12 cellular contexts compared by ENCODE assay signal in the genomic region with DNA sequence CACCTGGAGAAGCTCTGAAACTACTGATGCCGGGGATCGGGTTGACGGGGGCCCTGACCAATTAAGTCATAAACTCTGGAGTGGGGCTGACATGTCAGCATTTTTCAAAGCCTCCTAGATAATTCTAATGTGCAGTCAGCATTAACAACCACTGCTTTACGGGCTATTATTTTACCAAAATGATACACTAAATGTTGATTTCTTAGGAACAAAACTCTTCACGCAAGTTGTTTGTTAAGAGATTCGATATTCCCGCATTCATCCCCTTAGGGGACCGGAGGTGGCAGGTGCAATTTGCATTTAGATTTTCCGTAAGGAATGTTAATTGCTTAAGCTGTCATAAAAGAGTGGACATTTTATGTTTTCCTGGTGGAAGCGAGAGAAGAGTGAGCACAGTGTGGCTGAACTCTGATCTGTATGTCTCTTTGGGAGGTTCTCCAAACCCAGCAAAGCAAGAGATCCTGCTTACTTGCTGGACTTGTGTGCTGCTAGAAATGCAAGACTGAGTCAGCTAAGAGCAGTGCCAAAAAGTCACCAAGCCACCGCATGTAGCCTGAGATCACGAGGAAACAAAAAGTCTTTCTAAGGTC.
DNase-seq lines count a peak whose midpoint lies in the region; ATAC-seq and TF ChIP-seq lines count a peak whose summit lies in the region.
"Had no signal": no experiment of that assay in that cellular context is flagged by ENCODE, and none has a peak within 500 bp of the region (broad histone marks: within the 10 kb centered on the region; RNA-seq: fewer than 3 reads in every experiment).

No MANE protein-coding gene starts in this region.

- no peak for TF ChIP-seq POLR2A in ovary (IDR thresholded peaks at IDR 0.05)

- H3K9me3 ChIP-seq in MG63 (no peaks in the 10 kb centered on the region), adipocyte (ENCODE audit: control insufficient read depth, low read length) (no peaks in the 10 kb centered on the region), ovary (no peaks in the 10 kb centered on the region)
- H3K9me3 ChIP-seq: vagina had no signal

- H3K56ac ChIP-seq in mesendoderm (ENCODE audit: low read length) = no peak overlapping the region

- intact Hi-C loops in ovary (cut with DNase I) = no loop called here
- intact Hi-C loops in activated CD4-positive, alpha-beta memory T cell treated with anti-CD3 and anti-CD28 coated beads for 36 hours (cut with micrococcal nuclease) = loop anchor here (2.0 kb wide), 1 partner anchor 213 kb away; no protein-coding TSS in a partner anchor

- no peak for TF ChIP-seq CTCF in ovary (IDR thresholded peaks at IDR 0.05)

- no peak overlapping the region for H3K27ac Mint-ChIP-seq in activated CD4-positive, alpha-beta memory T cell treated with anti-CD3 and anti-CD28 coated beads for 36 hours
- H3K27ac Mint-ChIP-seq: T-helper 1 cell treated with Interleukin-12 subunit alpha and Interleukin-12 subunit beta and Interleukin-4 antibody, amounts not matched to agents 30 μg/mL and 1 μg/mL, for 36 hours had no signal

- no peak overlapping the region for H4K5ac ChIP-seq in mesendoderm (ENCODE audit: low read length)

- no peaks in the 10 kb centered on the region for H3K27me3 ChIP-seq in MG63
- no peaks in the 10 kb centered on the region for H3K27me3 ChIP-seq in adipocyte (replicated peaks; ENCODE audit: control insufficient read depth, insufficient read depth, low read length)
- no peaks in the 10 kb centered on the region for H3K27me3 ChIP-seq in mesendoderm (ENCODE audit: insufficient read depth, low read length, poor library complexity)
- H3K27me3 ChIP-seq in ovary = no peaks in the 10 kb centered on the region
- H3K27me3 ChIP-seq: vagina had no signal

- no peak overlapping the region for H2BK5ac ChIP-seq in mesendoderm (ENCODE audit: low read length)

- no peak overlapping the region for H3K4me2 ChIP-seq in mesendoderm (ENCODE audit: low read length)

- peak overlapping the region; percentile 48 for H3K9ac ChIP-seq in adipocyte (ENCODE audit: low read length)
- no peak overlapping the region for H3K9ac ChIP-seq in mesendoderm (ENCODE audit: low read length)

- no CpG with 5 or more reads among the region's 12 CpGs for WGBS in mesendoderm (ENCODE audit: extremely low coverage, insufficient coverage, low lambda C conversion rate)
- 70 to 71% (median 71%) methylated on average over 12 of the region's 12 CpGs for WGBS in ovary, 3 donors

- CTCF ChIA-PET in activated CD4-positive, alpha-beta memory T cell treated with anti-CD3 and anti-CD28 coated beads for 36 hours (lab: Charles Lee) = interaction anchor here (0.9 kb wide), 1 partner anchor 101 kb away, joined by 3 read pairs; no protein-coding TSS in a partner anchor

- H2BK15ac ChIP-seq in mesendoderm (replicated peaks; ENCODE audit: low read depth) = no peak overlapping the region

- H3K79me2 ChIP-seq in mesendoderm (ENCODE audit: control insufficient read depth, insufficient read depth, low read length) = no peaks in the 10 kb centered on the region

- H3K4ac ChIP-seq in mesendoderm (ENCODE audit: low read depth, low read length) = no peak overlapping the region

- TF ChIP-seq EP300 in ovary (IDR thresholded peaks at IDR 0.05) = no peak

- H2AK5ac ChIP-seq in mesendoderm (ENCODE audit: low read length) = no peak overlapping the region

- no peak overlapping the region for H3K18ac ChIP-seq in mesendoderm (ENCODE audit: low read length)

- DNase-seq in AG08396 (ENCODE audit: low spot score) = peak; percentile 46
- DNase-seq in MG63 = peak; percentile 79
- DNase-seq in adipocyte (ENCODE audit: low read depth) = no peak
- no peak for DNase-seq in left lobe of liver (ENCODE audit: low spot score)
- no peak for DNase-seq in NCI-H446 (lab: John Stamatoyannopoulos, UW)
- DNase-seq in mesendoderm = no peak
- no peak for DNase-seq in ovary
- no peak for DNase-seq in activated CD4-positive, alpha-beta memory T cell treated with anti-CD3 and anti-CD28 coated beads for 36 hours

- no peak overlapping the region for H2BK120ac ChIP-seq in mesendoderm (ENCODE audit: low read depth, low read length)

- no peak overlapping the region for H3K4me3 Mint-ChIP-seq in activated CD4-positive, alpha-beta memory T cell treated with anti-CD3 and anti-CD28 coated beads for 36 hours
- H3K4me3 Mint-ChIP-seq: CD14-positive monocyte; IgD-negative memory B cell; T-helper 1 cell treated with Interleukin-12 subunit alpha and Interleukin-12 subunit beta and Interleukin-4 antibody, amounts not matched to agents 30 μg/mL and 1 μg/mL, for 36 hours had no signal

- H3K4me3 ChIP-seq in MG63 = no peak overlapping the region
- H3K4me3 ChIP-seq in adipocyte (ENCODE audit: low read length) = peak overlapping the region; percentile 47
- no peak overlapping the region for H3K4me3 ChIP-seq in mesendoderm (ENCODE audit: low read length)
- no peak overlapping the region for H3K4me3 ChIP-seq in ovary
- H3K4me3 ChIP-seq: vagina had no signal

- H3K23ac ChIP-seq in mesendoderm (ENCODE audit: low read length) = no peak overlapping the region

- ATAC-seq in left lobe of liver = peak; percentile 57

- H3K9me3 Mint-ChIP-seq in activated CD4-positive, alpha-beta memory T cell treated with anti-CD3 and anti-CD28 coated beads for 36 hours = no peaks in the 10 kb centered on the region
- H3K9me3 Mint-ChIP-seq: T-helper 1 cell treated with Interleukin-12 subunit alpha and Interleukin-12 subunit beta and Interleukin-4 antibody, amounts not matched to agents 30 μg/mL and 1 μg/mL, for 36 hours had no signal

- H3K27ac ChIP-seq in mesendoderm (ENCODE audit: low read depth, low read length) (no peak overlapping the region), ovary (no peak overlapping the region)
- H3K27ac ChIP-seq: vagina had no signal

- no peaks in the 10 kb centered on the region for H3K36me3 ChIP-seq in MG63
- H3K36me3 ChIP-seq in adipocyte (ENCODE audit: control insufficient read depth, insufficient read depth, low read length, severe bottlenecking) = no peaks in the 10 kb centered on the region
- no peaks in the 10 kb centered on the region for H3K36me3 ChIP-seq in mesendoderm (ENCODE audit: control insufficient read depth, insufficient read depth, low read length)
- H3K36me3 ChIP-seq in ovary = no peaks in the 10 kb centered on the region
- H3K36me3 ChIP-seq: vagina had no signal

- H3K36me3 Mint-ChIP-seq in activated CD4-positive, alpha-beta memory T cell treated with anti-CD3 and anti-CD28 coated beads for 36 hours = no peaks in the 10 kb centered on the region
- H3K36me3 Mint-ChIP-seq: CD14-positive monocyte, IgD-negative memory B cell had no signal

- H3K79me1 ChIP-seq in mesendoderm (ENCODE audit: low read length) = no peaks in the 10 kb centered on the region

- H3K4me1 ChIP-seq in adipocyte (ENCODE audit: control insufficient read depth, insufficient read depth, low read length) (peaks cover 20% of the 10 kb centered on the region), mesendoderm (ENCODE audit: control insufficient read depth, low read depth, low read length) (no peaks in the 10 kb centered on the region), ovary (ENCODE audit: insufficient read depth) (no peaks in the 10 kb centered on the region)
- H3K4me1 ChIP-seq: vagina had no signal

- no peak overlapping the region for H4K8ac ChIP-seq in mesendoderm (ENCODE audit: low read depth, low read length)

- no peaks in the 10 kb centered on the region for H3K27me3 Mint-ChIP-seq in activated CD4-positive, alpha-beta memory T cell treated with anti-CD3 and anti-CD28 coated beads for 36 hours
- H3K27me3 Mint-ChIP-seq: IgD-negative memory B cell had no signal

- H3K4me1 Mint-ChIP-seq in activated CD4-positive, alpha-beta memory T cell treated with anti-CD3 and anti-CD28 coated beads for 36 hours (ENCODE audit: low read depth) = no peaks in the 10 kb centered on the region

- POLR2A ChIA-PET in activated CD4-positive, alpha-beta memory T cell treated with anti-CD3 and anti-CD28 coated beads for 36 hours (lab: Charles Lee) = no interaction called here

Comparison
In these comparisons a context has a peak if more than half of its experiments do, and no peak if none do; other contexts are left out.
1. DNase-seq: peak in AG08396 (single experiment) and MG63 (single experiment); none in adipocyte (single experiment), left lobe of liver (single experiment), NCI-H446 (0 of 2), mesendoderm (single experiment), ovary (0 of 5) and activated CD4-positive, alpha-beta memory T cell treated with anti-CD3 and anti-CD28 coated beads for 36 hours (single experiment).